Comparison of ENCODE assay signal across 8 cellular contexts in the genomic region with DNA sequence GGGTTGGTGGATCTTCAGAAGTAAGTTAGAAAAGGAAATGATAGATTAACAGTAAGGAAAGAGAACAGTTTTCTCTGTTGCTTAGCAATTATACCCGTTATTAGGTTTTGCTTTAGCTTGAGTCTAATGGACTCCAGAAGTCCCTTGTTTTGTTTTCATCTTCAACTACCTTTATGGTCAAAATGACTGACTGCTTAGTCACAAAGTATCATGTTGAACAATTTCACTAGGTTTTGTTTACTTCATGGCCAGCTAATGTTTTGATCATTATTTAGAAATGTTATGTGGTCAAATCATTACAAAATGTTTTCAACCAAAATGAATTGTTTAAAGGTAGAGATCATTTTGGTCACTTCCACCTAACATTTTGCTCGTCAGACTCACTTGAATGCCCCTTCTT. TPM values are rescaled to one million over a fixed set of nuclear protein-coding genes. Genes with fewer than 3 reads are reported as not detected.
DNase-seq lines count a peak whose midpoint lies in the region; ATAC-seq, FAIRE-seq and TF ChIP-seq lines count a peak whose summit lies in the region.

No MANE protein-coding gene starts in this region.

- TF ChIP-seq POLR2A in GM12878 (IDR thresholded peaks at IDR 0.05; ENCODE audit: low read depth, low read length) = no peak

- H3K4me3 ChIP-seq in HUES6 (ENCODE audit: low read depth, low read length) (peak overlapping the region; percentile 98), GM12878 (peak overlapping the region; percentile 37; the same call in 1 of the 2 replicates)

- H3K27ac ChIP-seq in HUES6 (ENCODE audit: low read depth, low read length) = no peak overlapping the region
- no peak overlapping the region for H3K27ac ChIP-seq in GM12878 (ENCODE audit: control insufficient read depth, insufficient read depth)

- H3K9me3 ChIP-seq in HUES6 (ENCODE audit: control insufficient read depth, insufficient read depth, low read depth, low read length) = no peaks in the 10 kb centered on the region
- H3K9me3 ChIP-seq in GM12878 (replicated peaks; ENCODE audit: control insufficient read depth, insufficient read depth, low read length) = no peaks in the 10 kb centered on the region

- peak overlapping the region; percentile 92 to 97 (median 93) for H3K4me3 Mint-ChIP-seq in naive thymus-derived CD8-positive, alpha-beta T cell

- in situ Hi-C loops in GM12878 (cut with MboI) = no loop called here

- H3K36me3 ChIP-seq in HUES6 (ENCODE audit: control insufficient read depth, insufficient read depth, low read length) (peaks cover 12% of the 10 kb centered on the region), GM12878 (ENCODE audit: control insufficient read depth in 2 of 2, insufficient read depth in 2 of 2, low read length in 1 of 2) (peaks cover 0 to 7% of the 10 kb centered on the region in 2 experiments; a peak in 2 of 4 replicates)

- H3K79me2 ChIP-seq in GM12878 (ENCODE audit: control insufficient read depth, insufficient read depth, low read length) = peaks cover 5% of the 10 kb centered on the region

- H3K36me3 Mint-ChIP-seq in naive thymus-derived CD8-positive, alpha-beta T cell = peaks cover 8 to 17% (median 8%) of the 10 kb centered on the region in 3 donors

- intact Hi-C loops in GM12878 (cut with micrococcal nuclease; ENCODE audit: unreplicated experiment) = loop anchor here (5.0 kb wide), 1 partner anchor 101 kb away; a partner anchor contains a TSS

- H3K27ac Mint-ChIP-seq in naive thymus-derived CD8-positive, alpha-beta T cell = peak overlapping the region in 8 of 10 donors; percentile 50 to 95 (median 88)

- no peak for TF ChIP-seq CTCF in GM12878 (IDR thresholded peaks at IDR 0.05 in 2 of 3, conservative IDR thresholded peaks at IDR 0.05 in 1 of 3; ENCODE audit: control insufficient read depth in 2 of 3, extremely low read depth in 1 of 3, insufficient read depth in 1 of 3, low read depth in 3 of 3, low read length in 3 of 3)

- RAD21 ChIA-PET in GM12878 (lab: Charles Lee; ENCODE audit: unreplicated experiment) = interaction anchor here (1.0 to 1.7 kb wide), 2 partner anchors 10 to 138 kb away, joined by 3 to 4 read pairs; no protein-coding TSS in a partner anchor

- H3K4me1 ChIP-seq in HUES6 (ENCODE audit: control insufficient read depth, insufficient read depth, low read length) (peaks cover 9% of the 10 kb centered on the region), GM12878 (ENCODE audit: control insufficient read depth, insufficient read depth, low read length) (no peaks in the 10 kb centered on the region)

- POLR2A ChIA-PET in GM12878 (lab: Charles Lee) = interaction anchor here (0.6 to 1.2 kb wide), 3 partner anchors 99 to 118 kb away, joined by 3 to 6 read pairs (median 3); a partner anchor contains a TSS
- POLR2A ChIA-PET in naive thymus-derived CD8-positive, alpha-beta T cell (lab: Charles Lee) = interaction anchor here (0.7 to 2.5 kb wide), 2 partner anchors 107 to 128 kb away, joined by 5 to 9 read pairs; no protein-coding TSS in a partner anchor

- CTCF ChIA-PET in GM12878 (lab: Yijun Ruan, JAX) = interaction anchor here (0.7 to 1.9 kb wide), 2 partner anchors 106 to 300 kb away, joined by 3 to 4 read pairs; no protein-coding TSS in a partner anchor

- H3K27me3 ChIP-seq in HUES6 (ENCODE audit: control insufficient read depth, insufficient read depth, low read length) (no peaks in the 10 kb centered on the region), GM12878 (replicated peaks in 1 of 2; ENCODE audit: control insufficient read depth in 2 of 2, insufficient read depth in 2 of 2, low read length in 1 of 2) (no peaks in the 10 kb centered on the region)

- H3K9me3 Mint-ChIP-seq in naive thymus-derived CD8-positive, alpha-beta T cell = no peaks in the 10 kb centered on the region

- no peak for TF ChIP-seq RAD21 in GM12878 (IDR thresholded peaks at IDR 0.05; ENCODE audit: insufficient read depth, low read depth, low read length)

- H3K9ac ChIP-seq in HUES6 (ENCODE audit: low read length) = no peak overlapping the region
- H3K9ac ChIP-seq in GM12878 (ENCODE audit: control insufficient read depth, insufficient read depth, low read length) = no peak overlapping the region

- no peak for FAIRE-seq in GM12878 (lab: Jason Lieb, UNC)

- WGBS in GM12878 (ENCODE audit: insufficient coverage, insufficient replicate concordance, low lambda C conversion rate, missing lambda C conversion rate) = 50% methylated on average over 2 of the region's 2 CpGs

- ATAC-seq in GM12878 = no peak
- ATAC-seq in naive thymus-derived CD8-positive, alpha-beta T cell = no peak
- ATAC-seq in GM21619 (IDR thresholded peaks at IDR 0.05; ENCODE audit: unreplicated experiment) = no peak

- SMC1A ChIA-PET in GM12878 (lab: Charles Lee; ENCODE audit: uncharacterized antibody, unreplicated experiment) = interaction anchor here (1.2 to 1.8 kb wide), 4 partner anchors 12 to 217 kb away, joined by 3 to 4 read pairs (median 4); a partner anchor contains a TSS

- H3K4me1 Mint-ChIP-seq in naive thymus-derived CD8-positive, alpha-beta T cell = peaks cover 22 to 50% (median 41%) of the 10 kb centered on the region in 4 donors

- no peaks in the 10 kb centered on the region for H3K27me3 Mint-ChIP-seq in naive thymus-derived CD8-positive, alpha-beta T cell

- DNase-seq in COLO829 (ENCODE audit: low spot score) (peak; percentile 36), GM12878 (ENCODE audit: low read depth, low spot score) (no peak), cerebellar cortex (ENCODE audit: low spot score) (no peak), NCI-H2227 treated with DMSO at 0.1 percent for 48 hours (lab: John Stamatoyannopoulos, UW) (no peak)
- DNase-seq in naive thymus-derived CD8-positive, alpha-beta T cell = no peak
- DNase-seq in stimulated activated CD4-positive, alpha-beta T cell treated with anti-CD3 and anti-CD28 coated beads, Interleukin-1b, Interleukin-23, amount 100 ng/mL, for 48 hours = no peak

- no peak for TF ChIP-seq EP300 in GM12878 (IDR thresholded peaks at IDR 0.05; ENCODE audit: borderline replicate concordance in 1 of 2, control insufficient read depth in 1 of 2, low read depth in 2 of 2, low read length in 2 of 2)

- no peaks in the 10 kb centered on the region for H4K20me1 ChIP-seq in GM12878 (ENCODE audit: control insufficient read depth, insufficient read depth)

- BruUV-seq in GM12878 (replicated peaks; lab: Mats Ljungman, UMichigan) = TSS peak; percentile 63

- peak overlapping the region; percentile 88 for H3K4me2 ChIP-seq in GM12878 (ENCODE audit: control insufficient read depth, insufficient read depth)

- H2AFZ ChIP-seq in GM12878 (ENCODE audit: control insufficient read depth, low read depth, low read length) = no peak overlapping the region

TF ChIP-seq in GM12878, 131 proteins besides CTCF, POLR2A, EP300 and RAD21:
- TF ChIP-seq, protein P1, sequence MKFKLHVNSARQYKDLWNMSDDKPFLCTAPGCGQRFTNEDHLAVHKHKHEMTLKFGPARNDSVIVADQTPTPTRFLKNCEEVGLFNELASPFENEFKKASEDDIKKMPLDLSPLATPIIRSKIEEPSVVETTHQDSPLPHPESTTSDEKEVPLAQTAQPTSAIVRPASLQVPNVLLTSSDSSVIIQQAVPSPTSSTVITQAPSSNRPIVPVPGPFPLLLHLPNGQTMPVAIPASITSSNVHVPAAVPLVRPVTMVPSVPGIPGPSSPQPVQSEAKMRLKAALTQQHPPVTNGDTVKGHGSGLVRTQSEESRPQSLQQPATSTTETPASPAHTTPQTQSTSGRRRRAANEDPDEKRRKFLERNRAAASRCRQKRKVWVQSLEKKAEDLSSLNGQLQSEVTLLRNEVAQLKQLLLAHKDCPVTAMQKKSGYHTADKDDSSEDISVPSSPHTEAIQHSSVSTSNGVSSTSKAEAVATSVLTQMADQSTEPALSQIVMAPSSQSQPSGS (IDR thresholded peaks at IDR 0.05; ENCODE audit: low read length) = no peak
- TF ChIP-seq, protein P2, sequence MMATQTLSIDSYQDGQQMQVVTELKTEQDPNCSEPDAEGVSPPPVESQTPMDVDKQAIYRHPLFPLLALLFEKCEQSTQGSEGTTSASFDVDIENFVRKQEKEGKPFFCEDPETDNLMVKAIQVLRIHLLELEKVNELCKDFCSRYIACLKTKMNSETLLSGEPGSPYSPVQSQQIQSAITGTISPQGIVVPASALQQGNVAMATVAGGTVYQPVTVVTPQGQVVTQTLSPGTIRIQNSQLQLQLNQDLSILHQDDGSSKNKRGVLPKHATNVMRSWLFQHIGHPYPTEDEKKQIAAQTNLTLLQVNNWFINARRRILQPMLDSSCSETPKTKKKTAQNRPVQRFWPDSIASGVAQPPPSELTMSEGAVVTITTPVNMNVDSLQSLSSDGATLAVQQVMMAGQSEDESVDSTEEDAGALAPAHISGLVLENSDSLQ (IDR thresholded peaks at IDR 0.05) = peak; percentile 57; the same call in 1 of the 2 replicates

RNA-seq across cellular contexts. Expression of a gene that starts 1.9 kb away (rescaled TPM):
- 39.4 and 40.1 TPM in 2 replicates for total RNA-seq in GM12878 (2013; cell fraction: nucleolus; rRNA removed)
- 2.8 and 3.4 TPM in 2 replicates for total RNA-seq in GM12878 (2014; rRNA removed)
- 4.0 and 4.3 TPM in 2 replicates for total RNA-seq in GM12878 (2014; rRNA removed; fragmentation: Illumina TruSeq; extraction: Trizol)
- total RNA-seq in GM12878 (2021) = 5.3 and 8.5 TPM in 2 replicates
- 1.4 TPM for polyA plus RNA-seq in GM12878 (2011; ENCODE audit: low read depth)
- 4.9 and 7.0 TPM in 2 replicates for polyA plus RNA-seq in GM12878 (2011; rRNA removed)
- 1.6 and 1.9 TPM in 2 replicates for polyA plus RNA-seq in GM12878 (2011; cell fraction: cytosol; rRNA removed)
- 7.2 and 7.9 TPM in 2 replicates for polyA plus RNA-seq in GM12878 (2011; cell fraction: nucleus; rRNA removed)
- polyA plus RNA-seq in GM12878 (2012) = 2.4 TPM in 2 replicates
- 3.6 and 4.2 TPM in 2 replicates for polyA plus RNA-seq in GM12878 (2014; fragmentation: Illumina TruSeq; extraction: Trizol)
- under 1 TPM; 0.27 to 0.37 TPM for polyA plus RNA-seq in GM12878 (2014; fragmentation: Nextera tagmentation; extraction: Ambion mirVana)
- polyA plus RNA-seq in GM12878 (2014; rRNA removed) = 1.9 and 2.2 TPM in 2 replicates
- under 1 TPM; 0.60 to 0.74 TPM for polyA plus RNA-seq in GM12878 (2016; fragmentation: Nextera tagmentation; extraction: Ambion mirVana)
- 6.5 and 7.5 TPM in 2 replicates for polyA minus RNA-seq in GM12878 (2011; rRNA and poly(A)+ RNA removed)
- 1.6 and 3.1 TPM in 2 replicates for polyA minus RNA-seq in GM12878 (2011; cell fraction: cytosol; rRNA and poly(A)+ RNA removed)
- 5.7 and 9.5 TPM in 2 replicates for polyA minus RNA-seq in GM12878 (2011; cell fraction: nucleus; rRNA and poly(A)+ RNA removed)
- 10 to 100 TPM; 29.3 to 31.5 TPM for total RNA-seq in naive thymus-derived CD8-positive, alpha-beta T cell
- polyA plus RNA-seq in naive thymus-derived CD8-positive, alpha-beta T cell = 1 to 10 TPM; 3.5 to 5.9 (median 3.6) TPM
